10 cellular contexts compared by ENCODE assay signal in the genomic region with DNA sequence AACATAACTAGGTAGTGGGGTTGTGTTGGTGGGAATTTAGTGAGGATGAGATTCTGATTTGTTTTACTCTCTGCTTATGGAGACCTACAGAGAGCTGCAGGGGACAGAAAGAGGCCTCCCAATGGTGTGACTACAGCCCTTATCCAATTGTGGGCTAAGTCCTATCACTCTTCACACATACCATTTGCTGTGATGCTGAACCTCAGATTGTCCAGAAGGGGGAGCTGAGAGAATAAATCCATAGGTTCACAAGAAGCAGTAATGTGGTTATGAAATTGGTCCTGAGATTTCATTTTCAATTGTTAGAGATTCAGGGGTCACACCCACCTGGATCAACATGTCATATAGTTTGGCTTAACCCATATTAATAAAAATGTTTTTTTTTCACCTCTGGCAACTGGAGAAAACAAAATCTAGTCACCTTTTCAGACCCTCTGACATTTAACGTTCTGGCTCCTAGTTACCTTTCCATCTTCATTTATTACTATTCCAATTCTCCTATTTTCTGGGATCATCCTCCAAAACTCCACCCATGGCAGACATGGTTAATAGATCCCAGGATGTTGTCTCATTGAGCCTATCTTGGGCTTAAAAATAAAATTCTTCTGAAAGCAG. TPM values are rescaled to one million over a fixed set of nuclear protein-coding genes. Genes with fewer than 3 reads are reported as not detected.
A peak's percentile ranks its signal among the peaks of the same experiment; 100 is the strongest.
DNase-seq lines count a peak whose midpoint lies in the region; ATAC-seq and TF ChIP-seq lines count a peak whose summit lies in the region.
"Had no signal": no experiment of that assay in that cellular context is flagged by ENCODE, and none has a peak within 500 bp of the region (broad histone marks: within the 10 kb centered on the region; RNA-seq: fewer than 3 reads in every experiment).

No MANE protein-coding gene starts in this region.

- peaks cover 22% of the 10 kb centered on the region for H3K9me3 Mint-ChIP-seq in nephron progenitor cell

- H3K4me3 Mint-ChIP-seq in nephron progenitor cell, result no peak overlapping the region
- H3K4me3 Mint-ChIP-seq: IgD-negative memory B cell, memory B cell had no signal

- H3K27me3 Mint-ChIP-seq in nephron progenitor cell (ENCODE audit: low read depth, poor library complexity), result peaks cover 36% of the 10 kb centered on the region

- DNase-seq in CD1c-positive myeloid dendritic cell (ENCODE audit: extremely low spot score) (peak; percentile 9), NCI-H2227 treated with DMSO at 0.1 percent for 48 hours (lab: John Stamatoyannopoulos, UW) (peak; percentile 8), breast epithelium (ENCODE audit: low spot score in 2 of 2) (no peak), nephron progenitor cell (no peak)
- no peak for DNase-seq in effector CD8-positive, alpha-beta T cell (lab: John Stamatoyannopoulos, UW)

- intact Hi-C loops in breast epithelium (cut with DNase I; ENCODE audit: low total_unique reads), result no loop called here

- H3K4me1 ChIP-seq in breast epithelium, result no peaks in the 10 kb centered on the region

- no peaks in the 10 kb centered on the region for H3K36me3 ChIP-seq in breast epithelium

- H3K4me1 Mint-ChIP-seq in nephron progenitor cell, result no peaks in the 10 kb centered on the region
- H3K4me1 Mint-ChIP-seq: IgD-negative memory B cell, memory B cell had no signal

- peaks cover 4 to 23% of the 10 kb centered on the region in 2 donors for H3K9me3 ChIP-seq in breast epithelium

- no peak for TF ChIP-seq POLR2A in breast epithelium (IDR thresholded peaks at IDR 0.05)

- no peaks in the 10 kb centered on the region for H3K36me3 Mint-ChIP-seq in nephron progenitor cell (ENCODE audit: low read depth)
- H3K36me3 Mint-ChIP-seq: IgD-negative memory B cell, memory B cell had no signal

- H3K4me3 ChIP-seq in breast epithelium, result no peak overlapping the region

- ATAC-seq in GM21447 (IDR thresholded peaks at IDR 0.05; ENCODE audit: unreplicated experiment), result peak; percentile 51
- no peak for ATAC-seq in HG03095 (IDR thresholded peaks at IDR 0.05; ENCODE audit: unreplicated experiment)
- ATAC-seq in HG03457 (IDR thresholded peaks at IDR 0.05; ENCODE audit: unreplicated experiment), result no peak

- H3K27ac Mint-ChIP-seq in nephron progenitor cell, result no peak overlapping the region
- H3K27ac Mint-ChIP-seq: IgD-negative memory B cell, memory B cell had no signal

- no peaks in the 10 kb centered on the region for H3K27me3 ChIP-seq in breast epithelium

- no peak overlapping the region for H3K27ac ChIP-seq in breast epithelium

- TF ChIP-seq CTCF in breast epithelium (IDR thresholded peaks at IDR 0.05), result peak in 2 of 3 donors; percentile 14 to 27
- peak; percentile 57 for TF ChIP-seq CTCF in nephron progenitor cell (IDR thresholded peaks at IDR 0.05)

RNA-seq across cellular contexts. Expression of gene PTPN5, which starts 53.3 kb away (rescaled TPM):
- 1 to 10 TPM in 2 of 3 donors, under 1 TPM in 1; 0.59 to 2.2 (median 1.3) TPM for total RNA-seq in breast epithelium

Comparison
In these comparisons a context has a peak if more than half of its experiments do, and no peak if none do; other contexts are left out.
1. DNase-seq: peak in CD1c-positive myeloid dendritic cell (single experiment) and NCI-H2227 treated with DMSO at 0.1 percent for 48 hours (single experiment); none in breast epithelium (0 of 2), nephron progenitor cell (single experiment) and effector CD8-positive, alpha-beta T cell (single experiment).